2 cellular contexts compared by ENCODE assay signal in genomic region chr1:221716713-221717490, GRCh38.
TF ChIP-seq lines count a peak whose summit lies in the region.

No MANE protein-coding gene starts in this region.

TF ChIP-seq in K562, 482 proteins besides CTCF, POLR2A, EP300 and RAD21 (continued from another document and continues in another):
- TF ChIP-seq, protein P1, sequence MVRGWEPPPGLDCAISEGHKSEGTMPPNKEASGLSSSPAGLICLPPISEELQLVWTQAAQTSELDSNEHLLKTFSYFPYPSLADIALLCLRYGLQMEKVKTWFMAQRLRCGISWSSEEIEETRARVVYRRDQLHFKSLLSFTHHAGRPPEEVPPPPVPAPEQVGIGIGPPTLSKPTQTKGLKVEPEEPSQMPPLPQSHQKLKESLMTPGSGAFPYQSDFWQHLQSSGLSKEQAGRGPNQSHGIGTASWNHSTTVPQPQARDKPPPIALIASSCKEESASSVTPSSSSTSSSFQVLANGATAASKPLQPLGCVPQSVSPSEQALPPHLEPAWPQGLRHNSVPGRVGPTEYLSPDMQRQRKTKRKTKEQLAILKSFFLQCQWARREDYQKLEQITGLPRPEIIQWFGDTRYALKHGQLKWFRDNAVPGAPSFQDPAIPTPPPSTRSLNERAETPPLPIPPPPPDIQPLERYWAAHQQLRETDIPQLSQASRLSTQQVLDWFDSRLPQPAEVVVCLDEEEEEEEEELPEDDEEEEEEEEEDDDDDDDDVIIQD (CRISPR knock-in tag; IDR thresholded peaks at IDR 0.05): no peak
- TF ChIP-seq IRF2 (CRISPR knock-in tag; IDR thresholded peaks at IDR 0.05): no peak
- TF ChIP-seq SRSF7 (optimal IDR thresholded peaks at IDR 0.05; ENCODE audit: low read depth, low read length): no peak
- no peak for TF ChIP-seq ADNP (tag; IDR thresholded peaks at IDR 0.05)
- TF ChIP-seq, protein P2, sequence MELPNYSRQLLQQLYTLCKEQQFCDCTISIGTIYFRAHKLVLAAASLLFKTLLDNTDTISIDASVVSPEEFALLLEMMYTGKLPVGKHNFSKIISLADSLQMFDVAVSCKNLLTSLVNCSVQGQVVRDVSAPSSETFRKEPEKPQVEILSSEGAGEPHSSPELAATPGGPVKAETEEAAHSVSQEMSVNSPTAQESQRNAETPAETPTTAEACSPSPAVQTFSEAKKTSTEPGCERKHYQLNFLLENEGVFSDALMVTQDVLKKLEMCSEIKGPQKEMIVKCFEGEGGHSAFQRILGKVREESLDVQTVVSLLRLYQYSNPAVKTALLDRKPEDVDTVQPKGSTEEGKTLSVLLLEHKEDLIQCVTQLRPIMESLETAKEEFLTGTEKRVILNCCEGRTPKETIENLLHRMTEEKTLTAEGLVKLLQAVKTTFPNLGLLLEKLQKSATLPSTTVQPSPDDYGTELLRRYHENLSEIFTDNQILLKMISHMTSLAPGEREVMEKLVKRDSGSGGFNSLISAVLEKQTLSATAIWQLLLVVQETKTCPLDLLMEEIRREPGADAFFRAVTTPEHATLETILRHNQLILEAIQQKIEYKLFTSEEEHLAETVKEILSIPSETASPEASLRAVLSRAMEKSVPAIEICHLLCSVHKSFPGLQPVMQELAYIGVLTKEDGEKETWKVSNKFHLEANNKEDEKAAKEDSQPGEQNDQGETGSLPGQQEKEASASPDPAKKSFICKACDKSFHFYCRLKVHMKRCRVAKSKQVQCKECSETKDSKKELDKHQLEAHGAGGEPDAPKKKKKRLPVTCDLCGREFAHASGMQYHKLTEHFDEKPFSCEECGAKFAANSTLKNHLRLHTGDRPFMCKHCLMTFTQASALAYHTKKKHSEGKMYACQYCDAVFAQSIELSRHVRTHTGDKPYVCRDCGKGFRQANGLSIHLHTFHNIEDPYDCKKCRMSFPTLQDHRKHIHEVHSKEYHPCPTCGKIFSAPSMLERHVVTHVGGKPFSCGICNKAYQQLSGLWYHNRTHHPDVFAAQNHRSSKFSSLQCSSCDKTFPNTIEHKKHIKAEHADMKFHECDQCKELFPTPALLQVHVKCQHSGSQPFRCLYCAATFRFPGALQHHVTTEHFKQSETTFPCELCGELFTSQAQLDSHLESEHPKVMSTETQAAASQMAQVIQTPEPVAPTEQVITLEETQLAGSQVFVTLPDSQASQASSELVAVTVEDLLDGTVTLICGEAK (IDR thresholded peaks at IDR 0.05): peak; percentile 40; the same call in 1 of the 2 replicates
- TF ChIP-seq, protein P2 (CRISPR knock-in tag; IDR thresholded peaks at IDR 0.05): no peak
- no peak for TF ChIP-seq NCOA6 (IDR thresholded peaks at IDR 0.05)
- no peak for TF ChIP-seq ZZZ3 (IDR thresholded peaks at IDR 0.05)
- TF ChIP-seq NFIC (IDR thresholded peaks at IDR 0.05): no peak
- no peak for TF ChIP-seq SREBF2 (CRISPR knock-in tag; IDR thresholded peaks at IDR 0.05)
- peak; percentile 92 for TF ChIP-seq MIER1 (IDR thresholded peaks at IDR 0.05; ENCODE audit: low read depth)
- no peak for TF ChIP-seq XRCC3 (IDR thresholded peaks at IDR 0.05)
- TF ChIP-seq FOXM1 (IDR thresholded peaks at IDR 0.05; ENCODE audit: low read depth): no peak
- no peak for TF ChIP-seq FOXM1 (CRISPR knock-in tag; IDR thresholded peaks at IDR 0.05; ENCODE audit: low read depth)
- no peak for TF ChIP-seq ZNF668 (CRISPR knock-in tag; IDR thresholded peaks at IDR 0.05)
- no peak for TF ChIP-seq POLR3A (IDR thresholded peaks at IDR 0.05; ENCODE audit: borderline replicate concordance, extremely low read depth, insufficient read depth, insufficient read length)
- TF ChIP-seq CBX2 (IDR thresholded peaks at IDR 0.05; ENCODE audit: insufficient read depth, low read length, poor library complexity, severe bottlenecking): no peak
- TF ChIP-seq ATF7 (IDR thresholded peaks at IDR 0.05): no peak
- TF ChIP-seq HLTF (IDR thresholded peaks at IDR 0.05): no peak
- TF ChIP-seq ZNF408 (CRISPR knock-in tag; IDR thresholded peaks at IDR 0.05; ENCODE audit: low read depth): no peak
- TF ChIP-seq ZFP1 (CRISPR knock-in tag; IDR thresholded peaks at IDR 0.05): 0 out of 2 replicates have a peak, but pooled peaks have one; percentile 3
- TF ChIP-seq USF2 (CRISPR knock-in tag; IDR thresholded peaks at IDR 0.05): no peak
- no peak for TF ChIP-seq ASH1L (IDR thresholded peaks at IDR 0.05; ENCODE audit: borderline replicate concordance, low read depth, partially characterized antibody)
- TF ChIP-seq POLR2G (IDR thresholded peaks at IDR 0.05; ENCODE audit: low read depth, low read length): no peak

TF ChIP-seq in HepG2, 621 proteins besides CTCF, POLR2A, EP300 and RAD21 (continued from another document and continues in another):
- 0 out of 2 replicates have a peak, but pooled peaks have one; percentile 33 for TF ChIP-seq ZNF501 (CRISPR knock-in tag; IDR thresholded peaks at IDR 0.05)
- no peak for TF ChIP-seq ZNF318 (CRISPR knock-in tag; IDR thresholded peaks at IDR 0.05)
- TF ChIP-seq, protein P3, sequence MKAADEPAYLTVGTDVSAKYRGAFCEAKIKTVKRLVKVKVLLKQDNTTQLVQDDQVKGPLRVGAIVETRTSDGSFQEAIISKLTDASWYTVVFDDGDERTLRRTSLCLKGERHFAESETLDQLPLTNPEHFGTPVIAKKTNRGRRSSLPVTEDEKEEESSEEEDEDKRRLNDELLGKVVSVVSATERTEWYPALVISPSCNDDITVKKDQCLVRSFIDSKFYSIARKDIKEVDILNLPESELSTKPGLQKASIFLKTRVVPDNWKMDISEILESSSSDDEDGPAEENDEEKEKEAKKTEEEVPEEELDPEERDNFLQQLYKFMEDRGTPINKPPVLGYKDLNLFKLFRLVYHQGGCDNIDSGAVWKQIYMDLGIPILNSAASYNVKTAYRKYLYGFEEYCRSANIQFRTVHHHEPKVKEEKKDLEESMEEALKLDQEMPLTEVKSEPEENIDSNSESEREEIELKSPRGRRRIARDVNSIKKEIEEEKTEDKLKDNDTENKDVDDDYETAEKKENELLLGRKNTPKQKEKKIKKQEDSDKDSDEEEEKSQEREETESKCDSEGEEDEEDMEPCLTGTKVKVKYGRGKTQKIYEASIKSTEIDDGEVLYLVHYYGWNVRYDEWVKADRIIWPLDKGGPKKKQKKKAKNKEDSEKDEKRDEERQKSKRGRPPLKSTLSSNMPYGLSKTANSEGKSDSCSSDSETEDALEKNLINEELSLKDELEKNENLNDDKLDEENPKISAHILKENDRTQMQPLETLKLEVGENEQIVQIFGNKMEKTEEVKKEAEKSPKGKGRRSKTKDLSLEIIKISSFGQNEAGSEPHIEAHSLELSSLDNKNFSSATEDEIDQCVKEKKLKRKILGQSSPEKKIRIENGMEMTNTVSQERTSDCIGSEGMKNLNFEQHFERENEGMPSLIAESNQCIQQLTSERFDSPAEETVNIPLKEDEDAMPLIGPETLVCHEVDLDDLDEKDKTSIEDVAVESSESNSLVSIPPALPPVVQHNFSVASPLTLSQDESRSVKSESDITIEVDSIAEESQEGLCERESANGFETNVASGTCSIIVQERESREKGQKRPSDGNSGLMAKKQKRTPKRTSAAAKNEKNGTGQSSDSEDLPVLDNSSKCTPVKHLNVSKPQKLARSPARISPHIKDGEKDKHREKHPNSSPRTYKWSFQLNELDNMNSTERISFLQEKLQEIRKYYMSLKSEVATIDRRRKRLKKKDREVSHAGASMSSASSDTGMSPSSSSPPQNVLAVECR (CRISPR knock-in tag; IDR thresholded peaks at IDR 0.05; ENCODE audit: borderline replicate concordance): peak; percentile 35; the same call in 1 of the 2 replicates
- TF ChIP-seq IKZF1 (IDR thresholded peaks at IDR 0.05): no peak
- peak; percentile 62; the same call in 1 of the 2 replicates for TF ChIP-seq ZMYM4 (CRISPR knock-in tag; IDR thresholded peaks at IDR 0.05)
- TF ChIP-seq ZBTB8A (CRISPR knock-in tag; IDR thresholded peaks at IDR 0.05; ENCODE audit: borderline replicate concordance, low read depth): no peak
- no peak for TF ChIP-seq FOXJ3 (CRISPR knock-in tag; IDR thresholded peaks at IDR 0.05; ENCODE audit: borderline replicate concordance)
- no peak for TF ChIP-seq ZNF775 (CRISPR knock-in tag; IDR thresholded peaks at IDR 0.05; ENCODE audit: borderline replicate concordance)
- 0 out of 2 replicates have a peak, but pooled peaks have one; percentile 54 for TF ChIP-seq SSRP1 (CRISPR knock-in tag; IDR thresholded peaks at IDR 0.05)
- TF ChIP-seq, protein P4, sequence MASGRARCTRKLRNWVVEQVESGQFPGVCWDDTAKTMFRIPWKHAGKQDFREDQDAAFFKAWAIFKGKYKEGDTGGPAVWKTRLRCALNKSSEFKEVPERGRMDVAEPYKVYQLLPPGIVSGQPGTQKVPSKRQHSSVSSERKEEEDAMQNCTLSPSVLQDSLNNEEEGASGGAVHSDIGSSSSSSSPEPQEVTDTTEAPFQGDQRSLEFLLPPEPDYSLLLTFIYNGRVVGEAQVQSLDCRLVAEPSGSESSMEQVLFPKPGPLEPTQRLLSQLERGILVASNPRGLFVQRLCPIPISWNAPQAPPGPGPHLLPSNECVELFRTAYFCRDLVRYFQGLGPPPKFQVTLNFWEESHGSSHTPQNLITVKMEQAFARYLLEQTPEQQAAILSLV (CRISPR knock-in tag; IDR thresholded peaks at IDR 0.05; ENCODE audit: borderline replicate concordance): no peak
- TF ChIP-seq, protein P5, sequence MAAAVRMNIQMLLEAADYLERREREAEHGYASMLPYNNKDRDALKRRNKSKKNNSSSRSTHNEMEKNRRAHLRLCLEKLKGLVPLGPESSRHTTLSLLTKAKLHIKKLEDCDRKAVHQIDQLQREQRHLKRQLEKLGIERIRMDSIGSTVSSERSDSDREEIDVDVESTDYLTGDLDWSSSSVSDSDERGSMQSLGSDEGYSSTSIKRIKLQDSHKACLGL (CRISPR knock-in tag; IDR thresholded peaks at IDR 0.05): no peak
- TF ChIP-seq REXO4 (CRISPR knock-in tag; IDR thresholded peaks at IDR 0.05; ENCODE audit: borderline replicate concordance): no peak
- no peak for TF ChIP-seq BHLHE40 (IDR thresholded peaks at IDR 0.05; ENCODE audit: low read length)
- TF ChIP-seq ZEB1 (IDR thresholded peaks at IDR 0.05; ENCODE audit: insufficient replicate concordance, low read depth): peak; percentile 62
